In the genomic region with DNA sequence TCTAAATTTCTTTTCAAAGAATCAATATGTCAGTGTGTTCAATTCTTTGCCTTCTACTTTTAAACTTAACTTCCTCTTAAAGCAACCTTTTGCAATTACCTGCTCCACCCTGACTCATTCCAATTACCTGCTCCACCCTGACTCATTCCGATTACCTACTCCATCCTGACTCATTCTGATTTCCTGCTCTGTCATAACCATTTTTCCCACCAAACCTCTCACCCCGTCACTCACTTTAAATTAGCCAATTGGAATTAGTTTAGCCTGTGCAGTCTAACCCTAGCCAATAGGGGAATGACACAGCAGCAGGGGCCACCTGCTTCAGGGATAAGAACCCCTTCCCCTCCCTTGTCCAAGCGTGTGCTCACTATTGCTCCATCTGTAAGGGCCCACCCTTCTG, we compare ENCODE assay signal across 6 cellular contexts.
DNase-seq lines count a peak whose midpoint lies in the region; ATAC-seq and TF ChIP-seq lines count a peak whose summit lies in the region.
"Not testable (repeated sequence)": the region's sequence is repeated elsewhere in the genome, so short reads cannot be mapped to it uniquely, and the experiment has no call there.

No MANE protein-coding gene starts in this region.

- not testable (repeated sequence) for H3K9me3 ChIP-seq in PC-3 (ENCODE audit: low read length)

- not testable (repeated sequence) for H3K79me2 ChIP-seq in PC-3 (ENCODE audit: low read length)

- not testable (repeated sequence) for H3K27ac ChIP-seq in PC-3 (ENCODE audit: low read length); foreskin keratinocyte

- not testable (repeated sequence) for H3K4me3 Mint-ChIP-seq in T-helper 1 cell treated with Interleukin-12 subunit alpha and Interleukin-12 subunit beta and Interleukin-4 antibody, amounts not matched to agents 30 μg/mL and 1 μg/mL, for 36 hours; MCF 10A (ENCODE audit: unreplicated experiment)

- H2AFZ ChIP-seq in PC-3 (ENCODE audit: low read length) = not testable (repeated sequence)

- DNase-seq in Daoy (ENCODE audit: low read depth) = peak; percentile 7
- DNase-seq in HEK293T (ENCODE audit: extremely low spot score) = not testable (repeated sequence)
- DNase-seq in PC-3 = peak; percentile 64
- DNase-seq in MCF 10A (ENCODE audit: unreplicated experiment) = peak; percentile 20
- DNase-seq in foreskin keratinocyte = peak; percentile 26 to 46

- H3K36me3 Mint-ChIP-seq in T-helper 1 cell treated with Interleukin-12 subunit alpha and Interleukin-12 subunit beta and Interleukin-4 antibody, amounts not matched to agents 30 μg/mL and 1 μg/mL, for 36 hours (ENCODE audit: low read depth); MCF 10A (ENCODE audit: insufficient read depth, unreplicated experiment): not testable (repeated sequence)

- H3K9ac ChIP-seq in PC-3 (ENCODE audit: low read length) = not testable (repeated sequence)

- H3K27me3 Mint-ChIP-seq in T-helper 1 cell treated with Interleukin-12 subunit alpha and Interleukin-12 subunit beta and Interleukin-4 antibody, amounts not matched to agents 30 μg/mL and 1 μg/mL, for 36 hours (ENCODE audit: low read depth); MCF 10A (ENCODE audit: insufficient read depth, unreplicated experiment): not testable (repeated sequence)

- H3K4me1 Mint-ChIP-seq in T-helper 1 cell treated with Interleukin-12 subunit alpha and Interleukin-12 subunit beta and Interleukin-4 antibody, amounts not matched to agents 30 μg/mL and 1 μg/mL, for 36 hours (ENCODE audit: low read depth) = not testable (repeated sequence)
- H3K4me1 Mint-ChIP-seq in MCF 10A (ENCODE audit: insufficient read depth, unreplicated experiment) = peaks cover 18% of the 10 kb centered on the region

- H3K9me3 Mint-ChIP-seq in T-helper 1 cell treated with Interleukin-12 subunit alpha and Interleukin-12 subunit beta and Interleukin-4 antibody, amounts not matched to agents 30 μg/mL and 1 μg/mL, for 36 hours; MCF 10A (ENCODE audit: unreplicated experiment): not testable (repeated sequence)

- BruUV-seq in PC-3 (replicated peaks; lab: Mats Ljungman, UMichigan); MCF 10A (replicated peaks; lab: Mats Ljungman, UMichigan): not testable (repeated sequence)

- H3K9me2 ChIP-seq in PC-3 (replicated peaks; ENCODE audit: low read length) = not testable (repeated sequence)

- H3K27ac Mint-ChIP-seq in T-helper 1 cell treated with Interleukin-12 subunit alpha and Interleukin-12 subunit beta and Interleukin-4 antibody, amounts not matched to agents 30 μg/mL and 1 μg/mL, for 36 hours = peak overlapping the region; percentile 12
- H3K27ac Mint-ChIP-seq in MCF 10A (ENCODE audit: low read depth, unreplicated experiment) = not testable (repeated sequence)

- H3K36me3 ChIP-seq in PC-3 (ENCODE audit: low read depth, low read length) = not testable (repeated sequence)

- POLR2A ChIA-PET in HEK293T (lab: Yijun Ruan, JAX); MCF 10A (lab: Yijun Ruan, JAX): not testable (repeated sequence)
- POLR2A ChIA-PET in PC-3 (lab: Charles Lee; ENCODE audit: unreplicated experiment) = interaction anchor here (0.6 kb wide), 1 partner anchor 88 kb away, joined by 5 read pairs; no protein-coding TSS in a partner anchor

- intact Hi-C loops in PC-3 (cut with micrococcal nuclease); MCF 10A (cut with micrococcal nuclease): not testable (repeated sequence)

- not testable (repeated sequence) for ATAC-seq in PC-3, foreskin keratinocyte

- H4K20me1 ChIP-seq in PC-3 (ENCODE audit: low read length) = not testable (repeated sequence)

- H3K4me3 ChIP-seq in PC-3 (ENCODE audit: low read length) = not testable (repeated sequence)

- peaks cover 15% of the 10 kb centered on the region for H3K4me1 ChIP-seq in PC-3 (ENCODE audit: insufficient read depth, low read length)
- H3K4me1 ChIP-seq in foreskin keratinocyte = not testable (repeated sequence)

- not testable (repeated sequence) for H3K27me3 ChIP-seq in PC-3 (ENCODE audit: low read length); foreskin keratinocyte

- not testable (repeated sequence) for TF ChIP-seq CTCF in PC-3 (conservative IDR thresholded peaks at IDR 0.05; ENCODE audit: low read depth, low read length); MCF 10A (IDR thresholded peaks at IDR 0.05; ENCODE audit: unreplicated experiment); foreskin keratinocyte (conservative IDR thresholded peaks at IDR 0.05)

- not testable (repeated sequence) for H3K4me2 ChIP-seq in PC-3 (ENCODE audit: low read length)

- CTCF ChIA-PET in HEK293T (lab: Yijun Ruan, JAX); PC-3 (lab: Charles Lee); MCF 10A (lab: Yijun Ruan, JAX): not testable (repeated sequence)

- H3F3A ChIP-seq in PC-3 (ENCODE audit: low read length, unreplicated experiment) = not testable (repeated sequence)

TF ChIP-seq in HEK293T, 16 proteins besides CTCF, POLR2A, EP300 and RAD21:
- TF ChIP-seq, protein P1, sequence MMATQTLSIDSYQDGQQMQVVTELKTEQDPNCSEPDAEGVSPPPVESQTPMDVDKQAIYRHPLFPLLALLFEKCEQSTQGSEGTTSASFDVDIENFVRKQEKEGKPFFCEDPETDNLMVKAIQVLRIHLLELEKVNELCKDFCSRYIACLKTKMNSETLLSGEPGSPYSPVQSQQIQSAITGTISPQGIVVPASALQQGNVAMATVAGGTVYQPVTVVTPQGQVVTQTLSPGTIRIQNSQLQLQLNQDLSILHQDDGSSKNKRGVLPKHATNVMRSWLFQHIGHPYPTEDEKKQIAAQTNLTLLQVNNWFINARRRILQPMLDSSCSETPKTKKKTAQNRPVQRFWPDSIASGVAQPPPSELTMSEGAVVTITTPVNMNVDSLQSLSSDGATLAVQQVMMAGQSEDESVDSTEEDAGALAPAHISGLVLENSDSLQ (IDR thresholded peaks at IDR 0.05) = peak; percentile 55
